37 cellular contexts compared by ENCODE assay signal in genomic region chr12:28010036-28010435, GRCh38. TPM values are rescaled to one million over a fixed set of nuclear protein-coding genes. Genes with fewer than 3 reads are reported as not detected.
"Had no signal": no experiment of that assay in that cellular context is flagged by ENCODE, and none has a peak within 500 bp of the region (broad histone marks: within the 10 kb centered on the region; RNA-seq: fewer than 3 reads in every experiment).

No MANE protein-coding gene starts in this region.

- H3K4me1 Mint-ChIP-seq: activated B cell treated with CpG ODN at 0.5 μM for 24 hours; activated CD4-positive, alpha-beta T cell treated with anti-CD3 and anti-CD28 coated beads, Interleukin-2, amount 10 ng/mL, durations not matched to agents 24 days and 14 days; activated naive CD8-positive, alpha-beta T cell treated with anti-CD3 and anti-CD28 coated beads for 36 hours; activated T-helper 17 cell treated with anti-CD3 and anti-CD28 coated beads, Interleukin-2, amount 50 U/mL, for 72 hours had no signal

- H3K4me3 Mint-ChIP-seq: activated B cell treated with CpG ODN at 0.5 μM for 24 hours; activated CD4-positive, alpha-beta memory T cell treated with anti-CD3 and anti-CD28 coated beads for 36 hours; activated CD4-positive, alpha-beta T cell treated with anti-CD3 and anti-CD28 coated beads, Interleukin-2, amount 10 ng/mL, durations not matched to agents 24 days and 14 days; activated CD8-positive, alpha-beta T cell treated with anti-CD3 and anti-CD28 coated beads for 36 hours; activated naive CD4-positive, alpha-beta T cell treated with anti-CD3 and anti-CD28 coated beads for 36 hours; activated naive CD8-positive, alpha-beta T cell treated with anti-CD3 and anti-CD28 coated beads for 36 hours; activated T-cell treated with anti-CD3 and anti-CD28 coated beads, Interleukin-2, amount 50 U/mL, for 4 hours; activated T-cell treated with anti-CD3 and anti-CD28 coated beads, Interleukin-2, amount 50 U/mL, for 72 hours; activated T-helper 1 cell treated with anti-CD3 and anti-CD28 coated beads, Interleukin-12 subunit alpha, Interleukin-12 subunit beta, Interleukin-2, Interleukin-4 antibody, amounts not matched to agents 30 ng/mL and 10 ng/mL and 1 ng/mL, durations not matched to agents 14 hours and 24 hours and 36 hours; activated T-helper 17 cell treated with anti-CD3 and anti-CD28 coated beads, Interleukin-2, amount 50 U/mL, for 72 hours; T-helper 1 cell treated with Interleukin-12 subunit alpha and Interleukin-12 subunit beta and Interleukin-4 antibody, amounts not matched to agents 30 μg/mL and 1 μg/mL, for 36 hours; T-helper 2 cell treated with Interferon-gamma antibody and Interleukin-4, amounts not matched to agents 5 μg/mL and 100 μg/mL, for 36 hours had no signal

- H3K27me3 ChIP-seq: adrenal gland, body of pancreas, brain microvascular endothelial cell, breast epithelium had no signal

- H3K27ac Mint-ChIP-seq: activated B cell treated with CpG ODN at 0.5 μM for 24 hours; activated CD4-positive, alpha-beta memory T cell treated with anti-CD3 and anti-CD28 coated beads for 36 hours; activated CD4-positive, alpha-beta T cell treated with anti-CD3 and anti-CD28 coated beads, Interleukin-2, amount 10 ng/mL, durations not matched to agents 24 days and 14 days; activated CD8-positive, alpha-beta T cell treated with anti-CD3 and anti-CD28 coated beads for 36 hours; activated naive CD4-positive, alpha-beta T cell treated with anti-CD3 and anti-CD28 coated beads for 36 hours; activated naive CD4-positive, alpha-beta T cell treated with anti-CD3 and anti-CD28 coated beads, Interleukin-2, amount 50 U/mL, for 72 hours; activated naive CD8-positive, alpha-beta T cell treated with anti-CD3 and anti-CD28 coated beads for 36 hours; activated T-cell treated with anti-CD3 and anti-CD28 coated beads, Interleukin-2, amount 50 U/mL, for 72 hours; activated T-helper 1 cell treated with anti-CD3 and anti-CD28 coated beads, Interleukin-12 subunit alpha, Interleukin-12 subunit beta, Interleukin-2, Interleukin-4 antibody, amounts not matched to agents 30 ng/mL and 10 ng/mL and 1 ng/mL, durations not matched to agents 14 hours and 24 hours and 36 hours; activated T-helper 17 cell treated with anti-CD3 and anti-CD28 coated beads, Interleukin-2, amount 50 U/mL, for 72 hours; T-helper 1 cell treated with Interleukin-12 subunit alpha and Interleukin-12 subunit beta and Interleukin-4 antibody, amounts not matched to agents 30 μg/mL and 1 μg/mL, for 36 hours; T-helper 2 cell treated with Interferon-gamma antibody and Interleukin-4, amounts not matched to agents 5 μg/mL and 100 μg/mL, for 36 hours had no signal

- H3K4me1 ChIP-seq: adrenal gland, body of pancreas, breast epithelium had no signal

- FAIRE-seq: astrocyte, TTC549 had no signal

- H3K9me3 ChIP-seq: adrenal gland, body of pancreas, breast epithelium had no signal

- ATAC-seq: activated CD8-positive, alpha-beta T cell treated with anti-CD3 and anti-CD28 coated beads for 36 hours; activated naive CD4-positive, alpha-beta T cell treated with anti-CD3 and anti-CD28 coated beads, Interleukin-2, amount 50 U/mL, for 72 hours; activated T-cell treated with anti-CD3 and anti-CD28 coated beads, Interleukin-2, amount 50 U/mL, for 4 hours; activated T-cell treated with anti-CD3 and anti-CD28 coated beads, Interleukin-2, amount 50 U/mL, for 72 hours; activated T-helper 17 cell treated with anti-CD3 and anti-CD28 coated beads, Interleukin-2, amount 50 U/mL, for 72 hours; body of pancreas had no signal

- H3K27ac ChIP-seq: adrenal gland, body of pancreas, brain microvascular endothelial cell, breast epithelium, VCaP had no signal

- H3K4me3 ChIP-seq: adrenal gland, body of pancreas, breast epithelium had no signal

- H3K9me3 Mint-ChIP-seq: activated B cell treated with CpG ODN at 0.5 μM for 24 hours; activated CD4-positive, alpha-beta T cell treated with anti-CD3 and anti-CD28 coated beads, Interleukin-2, amount 10 ng/mL, durations not matched to agents 24 days and 14 days; activated CD8-positive, alpha-beta T cell treated with anti-CD3 and anti-CD28 coated beads for 36 hours; activated T-cell treated with anti-CD3 and anti-CD28 coated beads, Interleukin-2, amount 50 U/mL, for 4 hours; activated T-helper 1 cell treated with anti-CD3 and anti-CD28 coated beads, Interleukin-12 subunit alpha, Interleukin-12 subunit beta, Interleukin-2, Interleukin-4 antibody, amounts not matched to agents 30 ng/mL and 10 ng/mL and 1 ng/mL, durations not matched to agents 14 hours and 24 hours and 36 hours; activated T-helper 17 cell treated with anti-CD3 and anti-CD28 coated beads, Interleukin-2, amount 50 U/mL, for 72 hours; T-helper 2 cell treated with Interferon-gamma antibody and Interleukin-4, amounts not matched to agents 5 μg/mL and 100 μg/mL, for 36 hours had no signal

- H3K36me3 Mint-ChIP-seq: activated CD4-positive, alpha-beta memory T cell treated with anti-CD3 and anti-CD28 coated beads for 36 hours; activated naive CD4-positive, alpha-beta T cell treated with anti-CD3 and anti-CD28 coated beads, Interleukin-2, amount 50 U/mL, for 72 hours; activated naive CD8-positive, alpha-beta T cell treated with anti-CD3 and anti-CD28 coated beads for 36 hours had no signal

- DNase-seq: activated B cell treated with CpG ODN at 0.5 μM for 24 hours; activated CD4-positive, alpha-beta memory T cell treated with anti-CD3 and anti-CD28 coated beads for 36 hours; activated CD4-positive, alpha-beta T cell treated with anti-CD3 and anti-CD28 coated beads for 4 hours; activated CD4-positive, alpha-beta T cell treated with anti-CD3 and anti-CD28 coated beads, Interleukin-2, amount 10 ng/mL, durations not matched to agents 24 days and 14 days; activated CD4-positive, alpha-beta T cell treated with anti-CD3 and anti-CD28 coated beads, Interleukin-2, amount 50 U/mL, for 1 hour; activated CD4-positive, alpha-beta T cell treated with anti-CD3 and anti-CD28 coated beads, Interleukin-2, amount 50 U/mL, for 4 hours; activated CD4-positive, CD25-positive, alpha-beta regulatory T cell treated with anti-CD3 and anti-CD28 coated beads, Interleukin-2, amount 50 U/mL, for 72 hours; activated CD8-positive, alpha-beta memory T cell treated with anti-CD3 and anti-CD28 coated beads, Interleukin-2, amount 50 U/mL, for 4 hours; activated CD8-positive, alpha-beta T cell treated with anti-CD3 and anti-CD28 coated beads for 36 hours; activated effector memory CD4-positive, alpha-beta T cell treated with anti-CD3 and anti-CD28 coated beads, Interleukin-2, amount 50 U/mL, for 16 hours; activated gamma-delta T cell treated with Interleukin-2 at 50 U/mL for 16 hours; activated naive CD4-positive, alpha-beta T cell; activated naive CD4-positive, alpha-beta T cell treated with anti-CD3 and anti-CD28 coated beads for 36 hours; activated naive CD4-positive, alpha-beta T cell treated with anti-CD3 and anti-CD28 coated beads, Interleukin-2, amount 50 U/mL, for 16 hours; activated naive CD8-positive, alpha-beta T cell treated with anti-CD3 and anti-CD28 coated beads for 36 hours; activated T-cell treated with anti-CD3 and anti-CD28 coated beads for 4 hours; activated T-cell treated with anti-CD3 and anti-CD28 coated beads, Interleukin-2, amount 50 U/mL, for 1 hour; activated T-cell treated with anti-CD3 and anti-CD28 coated beads, Interleukin-2, amount 50 U/mL, for 4 hours; activated T-cell treated with anti-CD3 and anti-CD28 coated beads, Interleukin-2, amount 50 U/mL, for 72 hours; adrenal gland; amniotic stem cell; aorta; body of pancreas; brain microvascular endothelial cell; central memory CD4-positive, alpha-beta T cell; T-helper 2 cell; T-helper 9 cell had no signal

- H3K36me3 ChIP-seq: adrenal gland, brain microvascular endothelial cell, breast epithelium had no signal

RNA-seq across cellular contexts. Expression of gene PTHLH, which starts 37.5 kb away (rescaled TPM):
- total RNA-seq: activated B cell treated with CpG ODN at 0.5 μM for 24 hours; activated CD4-positive, alpha-beta T cell treated with anti-CD3 and anti-CD28 coated beads, Interleukin-2, amount 10 ng/mL, durations not matched to agents 24 days and 14 days; activated CD8-positive, alpha-beta T cell treated with anti-CD3 and anti-CD28 coated beads for 36 hours; activated naive CD4-positive, alpha-beta T cell treated with anti-CD3 and anti-CD28 coated beads for 36 hours; activated naive CD4-positive, alpha-beta T cell treated with anti-CD3 and anti-CD28 coated beads, Interleukin-2, amount 50 U/mL, for 72 hours; activated naive CD8-positive, alpha-beta T cell treated with anti-CD3 and anti-CD28 coated beads for 36 hours; activated T-cell treated with anti-CD3 and anti-CD28 coated beads, Interleukin-2, amount 50 U/mL, for 72 hours; activated T-helper 1 cell treated with anti-CD3 and anti-CD28 coated beads, Interleukin-12 subunit alpha, Interleukin-12 subunit beta, Interleukin-2, Interleukin-4 antibody, amounts not matched to agents 30 ng/mL and 10 ng/mL and 1 ng/mL, durations not matched to agents 14 hours and 24 hours and 36 hours; activated T-helper 17 cell treated with anti-CD3 and anti-CD28 coated beads, Interleukin-2, amount 50 U/mL, for 72 hours; cerebellum had no signal
